ENCODE assay signal across 8 cellular contexts in genomic region chr19:3970313-3970807, GRCh38. TPM values are rescaled to one million over a fixed set of nuclear protein-coding genes. Genes with fewer than 3 reads are reported as not detected.
DNase-seq lines count a peak whose midpoint lies in the region; ATAC-seq and TF ChIP-seq lines count a peak whose summit lies in the region.

No MANE protein-coding gene starts in this region.

- H3K4me3 ChIP-seq in astrocyte of the cerebellum (ENCODE audit: low read depth, low read length) (peak overlapping the region; percentile 91), lower leg skin (ENCODE audit: low read depth, poor library complexity, severe bottlenecking) (peak overlapping the region; percentile 97), transverse colon (peak overlapping the region; percentile 86 to 97 (median 96))

- DNase-seq in activated CD8-positive, alpha-beta memory T cell treated with anti-CD3 and anti-CD28 coated beads, Interleukin-2, amount 50 U/mL, for 48 hours: peak; percentile 60
- DNase-seq in activated CD8-positive, alpha-beta memory T cell treated with anti-CD3 and anti-CD28 coated beads for 24 hours: no peak
- DNase-seq in astrocyte of the cerebellum (ENCODE audit: low read depth): no peak
- DNase-seq in lower leg skin (ENCODE audit: low spot score in 2 of 2): peak in 1 of 2 donors; percentile 29
- no peak for DNase-seq in transverse colon
- DNase-seq in GM19238 (ENCODE audit: insufficient read length, low spot score): no peak

- in situ Hi-C loops in astrocyte of the cerebellum (cut with HindIII; ENCODE audit: low sequenced_read_pairs): no loop called here
- in situ Hi-C loops in transverse colon (cut with MboI; ENCODE audit: low pct_ligation_motif_present in 1 of 4, low pct_unique_long_range_greater_than_20kb in 1 of 4, low sequenced_read_pairs in 3 of 4): no loop called here

- intact Hi-C loops in lower leg skin (cut with DNase I; ENCODE audit: low total_unique reads) (no loop called here), transverse colon (cut with DNase I; ENCODE audit: low total_unique reads) (no loop called here)

- ATAC-seq in HG02970 (IDR thresholded peaks at IDR 0.05; ENCODE audit: low FRiP score, unreplicated experiment) (no peak), GM21367 (IDR thresholded peaks at IDR 0.05; ENCODE audit: unreplicated experiment) (no peak)

- H3K4me1 ChIP-seq in transverse colon: peaks cover 38 to 57% (median 54%) of the 10 kb centered on the region in 4 donors

- no peak for TF ChIP-seq POLR2A in lower leg skin (IDR thresholded peaks at IDR 0.05)
- TF ChIP-seq POLR2A in transverse colon (IDR thresholded peaks at IDR 0.05): no peak

- WGBS in lower leg skin, 2 donors: 1% methylated on average over 21 to 22 of the region's 22 CpGs
- 0 to 2% methylated on average over 9 to 20 of the region's 22 CpGs for WGBS in transverse colon (ENCODE audit: low coverage in 1 of 2), 2 donors

- no peak for TF ChIP-seq CTCF in astrocyte of the cerebellum (IDR thresholded peaks at IDR 0.05; ENCODE audit: low read depth, low read length, missing control alignments)
- TF ChIP-seq CTCF in lower leg skin (IDR thresholded peaks at IDR 0.05): no peak
- no peak for TF ChIP-seq CTCF in transverse colon (IDR thresholded peaks at IDR 0.05)

- H3K9me3 ChIP-seq in transverse colon: no peaks in the 10 kb centered on the region

- no peak for TF ChIP-seq EP300 in transverse colon (IDR thresholded peaks at IDR 0.05; ENCODE audit: low read depth)

- H3K36me3 ChIP-seq in transverse colon: no peaks in the 10 kb centered on the region

- no peaks in the 10 kb centered on the region for H3K27me3 ChIP-seq in transverse colon

- H3K27ac ChIP-seq in transverse colon: peak overlapping the region; percentile 96 to 99 (median 98)

RNA-seq across cellular contexts. Expression of gene DAPK3, which starts 0.5 kb away (rescaled TPM):
- 10 to 100 TPM; 75.6 to 90.9 (median 82.2) TPM for total RNA-seq in lower leg skin
- 10 to 100 TPM; 54.6 to 89.0 (median 82.3) TPM for total RNA-seq in transverse colon

RNA-seq across cellular contexts. Expression of gene EEF2, which starts 14.9 kb away (rescaled TPM):
- total RNA-seq in lower leg skin: 1,000 to 10,000 TPM; 2,068 to 2,517 (median 2,443) TPM
- 1,000 to 10,000 TPM; 1,013 to 1,686 (median 1,532) TPM for total RNA-seq in transverse colon

RNA-seq across cellular contexts. Expression of gene PIAS4, which starts 37.2 kb away (rescaled TPM):
- 10 to 100 TPM; 20.8 to 35.1 (median 26.9) TPM for total RNA-seq in lower leg skin
- total RNA-seq in transverse colon: 100 to 1,000 TPM in 1 of 4 donors, 10 to 100 TPM in 3; 15.5 to 110 (median 23.0) TPM

RNA-seq across cellular contexts. Expression of gene NMRK2, which starts 37.5 kb away (rescaled TPM):
- not detected for total RNA-seq in lower leg skin
- total RNA-seq in transverse colon: under 1 TPM in 1 of 4 donors, not detected in 3; 0.41 TPM
